ENCODE assay signal across 9 cellular contexts in the genomic region with DNA sequence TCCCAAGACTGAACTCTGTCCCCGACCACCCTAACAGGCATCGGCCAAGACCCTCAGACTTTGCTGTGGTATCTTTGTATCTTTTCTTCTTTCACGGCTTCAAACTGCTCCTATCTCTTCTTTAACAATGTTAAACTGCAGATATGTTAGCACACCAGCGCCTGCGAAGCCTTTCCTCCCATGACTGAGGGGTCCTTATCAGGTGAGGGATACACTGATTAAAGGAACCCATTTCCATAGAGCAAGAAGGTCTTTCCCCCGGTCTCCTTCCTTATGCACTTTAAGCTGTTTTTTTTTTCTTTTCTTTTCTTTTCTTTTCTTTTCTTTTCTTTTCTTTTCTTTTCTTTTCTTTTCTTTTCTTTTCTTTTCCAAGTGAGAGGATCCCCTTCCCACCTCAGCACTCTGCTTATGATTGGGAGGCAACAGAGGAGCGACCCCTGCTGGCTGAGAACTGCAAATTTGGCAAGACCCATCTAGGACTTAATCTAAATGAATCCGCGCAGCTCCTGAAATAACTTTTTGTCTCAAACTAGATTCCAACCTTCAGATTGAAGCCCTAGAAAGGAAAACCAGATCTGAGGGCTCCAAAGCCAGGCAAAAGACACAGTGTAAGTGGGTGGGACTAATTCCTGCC.
DNase-seq lines count a peak whose midpoint lies in the region; ATAC-seq, FAIRE-seq and TF ChIP-seq lines count a peak whose summit lies in the region.
"Had no signal": no experiment of that assay in that cellular context is flagged by ENCODE, and none has a peak within 500 bp of the region (broad histone marks: within the 10 kb centered on the region; RNA-seq: fewer than 3 reads in every experiment).

No MANE protein-coding gene starts in this region.

- H3K4ac ChIP-seq in IMR-90 (ENCODE audit: low read depth, low read length), result no peak overlapping the region

- no peaks in the 10 kb centered on the region for H3K36me3 Mint-ChIP-seq in naive thymus-derived CD8-positive, alpha-beta T cell

- H3K9me3 ChIP-seq in DND-41 (ENCODE audit: insufficient read depth, low read length, severe bottlenecking), result no peaks in the 10 kb centered on the region
- H3K9me3 ChIP-seq in IMR-90 (ENCODE audit: control insufficient read depth, insufficient read depth, low read length), result no peaks in the 10 kb centered on the region
- no peaks in the 10 kb centered on the region for H3K9me3 ChIP-seq in K562 (replicated peaks; ENCODE audit: control insufficient read depth, insufficient read depth, low read depth, low read length)

- intact Hi-C loops in IMR-90 (cut with micrococcal nuclease) (loop anchor here (2.0 to 5.0 kb wide), 2 partner anchors 458 to 688 kb away; no protein-coding TSS in a partner anchor), K562 (cut with micrococcal nuclease) (loop anchor here (2.0 to 5.0 kb wide), 3 partner anchors 113 to 733 kb away; partner anchors contain the start of gene POLR1F), lower leg skin (cut with DNase I; ENCODE audit: low total_unique reads) (no loop called here)

- H3K4me3 Mint-ChIP-seq in naive thymus-derived CD8-positive, alpha-beta T cell, result no peak overlapping the region

- H3K4me2 ChIP-seq in DND-41 (ENCODE audit: insufficient read depth, low read length), result no peak overlapping the region
- no peak overlapping the region for H3K4me2 ChIP-seq in IMR-90 (ENCODE audit: low read depth, low read length)
- no peak overlapping the region for H3K4me2 ChIP-seq in K562 (ENCODE audit: insufficient read depth, low read length)

- peaks cover 0 to 12% (median 0%) of the 10 kb centered on the region in 4 donors for H3K4me1 Mint-ChIP-seq in naive thymus-derived CD8-positive, alpha-beta T cell

- peak; percentile 59 for TF ChIP-seq RAD21 in IMR-90 (IDR thresholded peaks at IDR 0.05; ENCODE audit: low read length)
- TF ChIP-seq RAD21 in K562 (CRISPR knock-in tag; conservative IDR thresholded peaks at IDR 0.05 in 1 of 2, IDR thresholded peaks at IDR 0.05 in 1 of 2), result peak; percentile 51 to 58

- H3K27ac Mint-ChIP-seq in naive thymus-derived CD8-positive, alpha-beta T cell, result no peak overlapping the region

- no peak overlapping the region for H2AK9ac ChIP-seq in IMR-90 (replicated peaks; ENCODE audit: low read depth, low read length, poor library complexity)

- no peak for TF ChIP-seq POLR2A in IMR-90 (IDR thresholded peaks at IDR 0.05; ENCODE audit: low read depth, low read length)
- no peak for TF ChIP-seq POLR2A in K562 (conservative IDR thresholded peaks at IDR 0.05)
- TF ChIP-seq POLR2A in lower leg skin (IDR thresholded peaks at IDR 0.05), result no peak

- H4K8ac ChIP-seq in IMR-90 (ENCODE audit: low read depth in 2 of 2, low read length in 2 of 2), result no peak overlapping the region

- H4K91ac ChIP-seq in IMR-90 (ENCODE audit: insufficient read depth, low read depth, low read length), result no peak overlapping the region

- H3K18ac ChIP-seq in IMR-90 (ENCODE audit: low read depth, low read length), result no peak overlapping the region

- in situ Hi-C loops in IMR-90 (cut with MboI; ENCODE audit: low sequenced_read_pairs) (no loop called here), K562 (cut with MboI) (loop anchor here (10.0 kb wide), 1 partner anchor 696 kb away; no protein-coding TSS in a partner anchor)

- POLR2A ChIA-PET in IMR-90 (lab: Charles Lee; ENCODE audit: unreplicated experiment) (no interaction called here), K562 (lab: Yijun Ruan, JAX) (interaction anchor here (1.6 kb wide), 1 partner anchor 9 kb away, joined by 3 read pairs; no protein-coding TSS in a partner anchor), RWPE1 (lab: Yijun Ruan, JAX; ENCODE audit: low non-redundant PET) (no interaction called here)
- POLR2A ChIA-PET in naive thymus-derived CD8-positive, alpha-beta T cell (lab: Charles Lee), result no interaction called here

- no peak overlapping the region for H3K14ac ChIP-seq in IMR-90 (replicated peaks; ENCODE audit: low read depth, low read length)

- peak; percentile 88 for FAIRE-seq in K562 (lab: Jason Lieb, UNC)

- H3K4me3 ChIP-seq in DND-41 (ENCODE audit: low read depth in 1 of 2, low read length in 2 of 2) (no peak overlapping the region), IMR-90 (ENCODE audit: insufficient read depth, low read depth, low read length) (no peak overlapping the region), K562 (no peak overlapping the region), lower leg skin (ENCODE audit: low read depth, poor library complexity, severe bottlenecking) (no peak overlapping the region)

- no peaks in the 10 kb centered on the region for H3K79me2 ChIP-seq in DND-41 (ENCODE audit: insufficient read depth, low read length)
- no peaks in the 10 kb centered on the region for H3K79me2 ChIP-seq in K562 (ENCODE audit: control insufficient read depth, insufficient read depth, low read length)

- no peak overlapping the region for H4K5ac ChIP-seq in IMR-90 (ENCODE audit: low read depth, low read length)

- H3K23ac ChIP-seq in IMR-90 (ENCODE audit: low read depth, low read length), result no peak overlapping the region

- no peak for TF ChIP-seq EP300 in K562 (IDR thresholded peaks at IDR 0.05; ENCODE audit: low read length)

- no peaks in the 10 kb centered on the region for H3K4me1 ChIP-seq in DND-41 (ENCODE audit: insufficient read depth, low read length)
- H3K4me1 ChIP-seq in IMR-90 (ENCODE audit: control insufficient read depth, insufficient read depth, low read length), result no peaks in the 10 kb centered on the region; the same call in 1 of the 2 replicates
- H3K4me1 ChIP-seq in K562 (replicated peaks in 1 of 2; ENCODE audit: control insufficient read depth in 2 of 2, insufficient read depth in 2 of 2, low read length in 2 of 2), result no peaks in the 10 kb centered on the region

- no peaks in the 10 kb centered on the region for H3K27me3 ChIP-seq in DND-41 (ENCODE audit: insufficient read depth, low read length, poor library complexity)
- H3K27me3 ChIP-seq in IMR-90 (ENCODE audit: control insufficient read depth, insufficient read depth, low read length), result no peaks in the 10 kb centered on the region; the same call in 1 of the 2 replicates
- H3K27me3 ChIP-seq in K562 (ENCODE audit: control insufficient read depth in 2 of 2, insufficient read depth in 2 of 2, low read length in 2 of 2), result 0 out of 5 replicates have a peak, but pooled peaks cover 0 to 4% of the 10 kb centered on the region in 2 experiments

- H3K9me1 ChIP-seq in IMR-90 (ENCODE audit: insufficient read depth, low read length) (no peaks in the 10 kb centered on the region), K562 (ENCODE audit: control insufficient read depth, insufficient read depth, low read length) (no peaks in the 10 kb centered on the region)

- H3K36me3 ChIP-seq in DND-41 (ENCODE audit: insufficient read depth, low read length) (no peaks in the 10 kb centered on the region), IMR-90 (ENCODE audit: control insufficient read depth, insufficient read depth, low read length) (no peaks in the 10 kb centered on the region), K562 (ENCODE audit: control insufficient read depth, insufficient read depth, low read length) (no peaks in the 10 kb centered on the region)

- dilution Hi-C loops in IMR-90 (cut with HindIII; ENCODE audit: low sequenced_read_pairs, unreplicated experiment), result no loop called here

- WGBS in IMR-90 (ENCODE audit: extremely low coverage in 2 of 2, insufficient read length in 1 of 2), 2 experiments, result no CpG with 5 or more reads among the region's 9 CpGs
- 6% methylated on average over 8 of the region's 9 CpGs for WGBS in K562 (ENCODE audit: insufficient coverage, low coverage, missing lambda C conversion rate)
- 83 to 90% methylated on average over 9 of the region's 9 CpGs for WGBS in lower leg skin, 2 donors

- TF ChIP-seq CTCF in DND-41 (IDR thresholded peaks at IDR 0.05; ENCODE audit: borderline replicate concordance, extremely low read depth, low read length, poor library complexity, severe bottlenecking) (peak; percentile 55), IMR-90 (conservative IDR thresholded peaks at IDR 0.05; ENCODE audit: low read depth, low read length) (peak; percentile 65), K562 (IDR thresholded peaks at IDR 0.05 in 2 of 3, conservative IDR thresholded peaks at IDR 0.05 in 1 of 3; ENCODE audit: insufficient read depth in 2 of 3, low read depth in 1 of 3, low read length in 3 of 3) (peak; percentile 64 to 76 (median 71)), lower leg skin (IDR thresholded peaks at IDR 0.05) (no peak), RWPE1 (conservative IDR thresholded peaks at IDR 0.05; ENCODE audit: low read depth) (no peak; the same call in 1 of the 2 replicates)

- H2BK15ac ChIP-seq in IMR-90 (ENCODE audit: low read depth, low read length), result no peak overlapping the region

- DNase-seq in DND-41 (peak; percentile 5), IMR-90 (peak; percentile 62), K562 (ENCODE audit: extremely low read depth in 1 of 4, low spot score in 3 of 4) (peak; percentile 47 to 71 (median 66)), medulla oblongata (ENCODE audit: extremely low spot score) (peak; percentile 22), lower leg skin (ENCODE audit: low spot score in 2 of 2) (no peak), RWPE1 (ENCODE audit: low spot score) (no peak), NCI-H2171 (lab: John Stamatoyannopoulos, UW) (no peak)
- no peak for DNase-seq in naive thymus-derived CD8-positive, alpha-beta T cell

- H4K20me1 ChIP-seq in DND-41 (ENCODE audit: insufficient read depth, low read length), result no peaks in the 10 kb centered on the region
- H4K20me1 ChIP-seq in IMR-90 (ENCODE audit: insufficient read depth, low read length), result no peaks in the 10 kb centered on the region
- no peaks in the 10 kb centered on the region for H4K20me1 ChIP-seq in K562 (replicated peaks; ENCODE audit: control insufficient read depth, insufficient read depth, low read length)

- H3K79me1 ChIP-seq in IMR-90 (ENCODE audit: low read depth in 1 of 2, low read length in 2 of 2), result no peaks in the 10 kb centered on the region

- peaks cover 0 to 8% (median 0%) of the 10 kb centered on the region in 9 donors for H3K9me3 Mint-ChIP-seq in naive thymus-derived CD8-positive, alpha-beta T cell

- no peak overlapping the region for H3K9ac ChIP-seq in DND-41 (ENCODE audit: low read depth, low read length)
- H3K9ac ChIP-seq in IMR-90 (ENCODE audit: low read depth, low read length), result no peak overlapping the region
- H3K9ac ChIP-seq in K562 (ENCODE audit: insufficient read depth in 1 of 2, low read depth in 2 of 2, low read length in 2 of 2), result no peak overlapping the region

- H2AK5ac ChIP-seq in IMR-90 (ENCODE audit: low read depth, low read length), result no peak overlapping the region

- no peak for ATAC-seq in DND-41 (ENCODE audit: insufficient read depth, low read depth)
- ATAC-seq in IMR-90 (ENCODE audit: low read depth), result peak; percentile 37; the same call in 1 of the 2 replicates
- peak; percentile 92 for ATAC-seq in K562
- no peak for ATAC-seq in naive thymus-derived CD8-positive, alpha-beta T cell
- ATAC-seq: sciatic nerve had no signal

- no peak overlapping the region for H2BK5ac ChIP-seq in IMR-90 (ENCODE audit: low read depth, low read length, poor library complexity, severe bottlenecking)

- H3K27ac ChIP-seq in DND-41 (ENCODE audit: low read length), result no peak overlapping the region
- H3K27ac ChIP-seq in IMR-90 (ENCODE audit: insufficient read depth, low read length), result no peak overlapping the region
- no peak overlapping the region for H3K27ac ChIP-seq in K562 (ENCODE audit: extremely low read depth, low read depth, low read length)
- no peak overlapping the region for H3K27ac ChIP-seq in RWPE1

- H2BK120ac ChIP-seq in IMR-90 (ENCODE audit: low read depth, low read length), result no peak overlapping the region

- H2AFZ ChIP-seq in DND-41 (ENCODE audit: low read depth, low read length), result no peak overlapping the region
- H2AFZ ChIP-seq in IMR-90 (replicated peaks; ENCODE audit: low read length, poor library complexity), result no peak overlapping the region
- H2AFZ ChIP-seq in K562 (ENCODE audit: low read depth, low read length), result no peak overlapping the region

- CTCF ChIA-PET in IMR-90 (lab: Yijun Ruan, JAX) (interaction anchor here (0.9 to 1.7 kb wide), 2 partner anchors 9 to 17 kb away, joined by 3 to 5 read pairs; no protein-coding TSS in a partner anchor), K562 (lab: Yijun Ruan, JAX; ENCODE audit: low intra/inter-chr PET ratio) (interaction anchor here (0.6 to 1.8 kb wide), 4 partner anchors 95 to 693 kb away, joined by 3 to 6 read pairs (median 4); no protein-coding TSS in a partner anchor), RWPE1 (lab: Yijun Ruan, JAX) (interaction anchor here (0.6 kb wide), 1 partner anchor 271 kb away, joined by 3 read pairs; no protein-coding TSS in a partner anchor)

- H3K56ac ChIP-seq in IMR-90 (ENCODE audit: extremely low read depth, insufficient read depth, low read length), result no peak overlapping the region

- BruUV-seq in IMR-90 (replicated peaks; lab: Mats Ljungman, UMichigan), result no TSS peak
- BruUV-seq in K562 (replicated peaks; lab: Mats Ljungman, UMichigan), result no TSS peak

- peaks cover 0 to 24% (median 5%) of the 10 kb centered on the region in 5 donors for H3K27me3 Mint-ChIP-seq in naive thymus-derived CD8-positive, alpha-beta T cell

- no peak overlapping the region for H2BK20ac ChIP-seq in IMR-90 (ENCODE audit: low read depth, low read length)

Comparison
In these comparisons a context has a peak if more than half of its experiments do, and no peak if none do; other contexts are left out.
1. ATAC-seq: peak in IMR-90 (single experiment) and K562 (single experiment); none in DND-41 (single experiment) and naive thymus-derived CD8-positive, alpha-beta T cell (0 of 2).
2. DNase-seq: peak in DND-41 (single experiment), IMR-90 (single experiment), K562 (4 of 4) and medulla oblongata (single experiment); none in lower leg skin (0 of 2), naive thymus-derived CD8-positive, alpha-beta T cell (0 of 10), RWPE1 (single experiment) and NCI-H2171 (single experiment).
3. CTCF ChIP-seq: peak in DND-41 (single experiment), IMR-90 (single experiment) and K562 (3 of 3); none in lower leg skin (0 of 3) and RWPE1 (single experiment).